1 cellular context compared by ENCODE assay signal in genomic region chr9:97160255-97160654, GRCh38.
TF ChIP-seq lines count a peak whose summit lies in the region.

No MANE protein-coding gene starts in this region.

TF ChIP-seq in HCT116, 20 proteins besides CTCF, POLR2A, EP300 and RAD21 (continued from another document):
- TF ChIP-seq EZH2 (IDR thresholded peaks at IDR 0.05) (no peak), CBX3 (IDR thresholded peaks at IDR 0.05; ENCODE audit: low read depth) (no peak), SIN3A (IDR thresholded peaks at IDR 0.05; ENCODE audit: low read depth) (no peak), TCF7L2 (IDR thresholded peaks at IDR 0.05; ENCODE audit: borderline replicate concordance, extremely low read depth, insufficient read depth, insufficient read length) (no peak), SP1 (IDR thresholded peaks at IDR 0.05; ENCODE audit: low read depth) (no peak), SRF (IDR thresholded peaks at IDR 0.05; ENCODE audit: low read depth) (no peak), ZBTB33 (IDR thresholded peaks at IDR 0.05; ENCODE audit: extremely low read depth, insufficient replicate concordance, low read length) (no peak), JUND (IDR thresholded peaks at IDR 0.05) (no peak)
TF ChIP-seq in HCT116: peak in this region for 0.
